8 cellular contexts compared by ENCODE assay signal in the genomic region with DNA sequence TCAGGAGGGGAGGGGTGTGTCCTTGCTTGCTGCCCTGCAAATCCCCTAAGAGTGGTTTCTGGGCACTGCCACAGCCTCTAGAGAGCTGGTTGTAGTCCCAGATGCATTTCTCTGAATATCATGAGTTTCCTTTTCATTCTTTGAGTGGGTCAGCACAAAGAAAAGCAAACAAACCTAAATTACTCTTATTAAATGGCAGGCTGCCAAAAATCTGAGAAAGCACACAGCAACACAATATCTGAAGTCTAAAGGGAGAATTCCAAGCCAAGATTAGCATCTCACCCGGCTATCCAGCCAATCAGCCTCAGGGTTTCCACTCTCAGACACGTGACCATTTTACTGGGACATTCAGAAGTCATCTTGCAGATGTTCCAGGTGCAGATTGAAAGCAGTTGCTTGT.
DNase-seq lines count a peak whose midpoint lies in the region; ATAC-seq lines count a peak whose summit lies in the region.

No MANE protein-coding gene starts in this region.

- no peak overlapping the region for H3K4ac ChIP-seq in mesenchymal stem cell (ENCODE audit: low read depth in 1 of 2, low read length in 2 of 2)

- no peak overlapping the region for H2BK12ac ChIP-seq in mesenchymal stem cell (ENCODE audit: low read length in 2 of 2)

- no peak overlapping the region for H2AK5ac ChIP-seq in mesenchymal stem cell (ENCODE audit: low read length, severe bottlenecking)

- H3K27ac ChIP-seq in mesenchymal stem cell (ENCODE audit: low read length, poor library complexity, severe bottlenecking): peak overlapping the region; percentile 50

- no peak overlapping the region for H3K23ac ChIP-seq in mesenchymal stem cell (ENCODE audit: low read length in 2 of 2)

- H3K18ac ChIP-seq in mesenchymal stem cell (ENCODE audit: low read depth in 1 of 2, low read length in 2 of 2): no peak overlapping the region

- no peak overlapping the region for H4K91ac ChIP-seq in mesenchymal stem cell (ENCODE audit: low read length)

- H3K36me3 Mint-ChIP-seq in activated T-cell treated with anti-CD3 and anti-CD28 coated beads, Interleukin-2, amount 50 U/mL, for 4 hours (ENCODE audit: insufficient read depth): no peaks in the 10 kb centered on the region

- ATAC-seq in activated T-cell treated with anti-CD3 and anti-CD28 coated beads, Interleukin-2, amount 50 U/mL, for 4 hours: no peak
- no peak for ATAC-seq in GM18502 (IDR thresholded peaks at IDR 0.05; ENCODE audit: poor library complexity, unreplicated experiment)

- no peak overlapping the region for H2BK120ac ChIP-seq in mesenchymal stem cell (ENCODE audit: low read depth, low read length)

- H3K9ac ChIP-seq in mesenchymal stem cell (ENCODE audit: low read length): no peak overlapping the region

- peaks cover 3% of the 10 kb centered on the region for H3K4me1 ChIP-seq in mesenchymal stem cell (ENCODE audit: control insufficient read depth, insufficient read depth, low read depth, low read length)

- no peak overlapping the region for H3K14ac ChIP-seq in mesenchymal stem cell (ENCODE audit: low read length in 2 of 2)

- no peak overlapping the region for H2BK15ac ChIP-seq in mesenchymal stem cell (ENCODE audit: low read depth, poor library complexity, severe bottlenecking)

- no peak overlapping the region for H3K4me3 ChIP-seq in mesenchymal stem cell (ENCODE audit: insufficient read depth in 1 of 2, low read depth in 1 of 2, low read length in 2 of 2)

- no peaks in the 10 kb centered on the region for H3K9me3 ChIP-seq in mesenchymal stem cell (ENCODE audit: control insufficient read depth, low read length)

- H3K4me3 Mint-ChIP-seq in activated T-cell treated with anti-CD3 and anti-CD28 coated beads, Interleukin-2, amount 50 U/mL, for 4 hours: no peak overlapping the region

- no peaks in the 10 kb centered on the region for H3K36me3 ChIP-seq in mesenchymal stem cell (ENCODE audit: control insufficient read depth in 1 of 2, insufficient read depth in 2 of 2, low read depth in 1 of 2, low read length in 2 of 2)

- H2AFZ ChIP-seq in mesenchymal stem cell (ENCODE audit: low read depth, low read length): no peak overlapping the region

- no peaks in the 10 kb centered on the region for H3K9me3 Mint-ChIP-seq in activated T-cell treated with anti-CD3 and anti-CD28 coated beads, Interleukin-2, amount 50 U/mL, for 4 hours

- H3K79me1 ChIP-seq in mesenchymal stem cell (replicated peaks; ENCODE audit: low read length, poor library complexity, severe bottlenecking): no peaks in the 10 kb centered on the region

- H3K27me3 Mint-ChIP-seq in activated T-cell treated with anti-CD3 and anti-CD28 coated beads, Interleukin-2, amount 50 U/mL, for 4 hours (ENCODE audit: low read depth): no peaks in the 10 kb centered on the region

- no peaks in the 10 kb centered on the region for H3K27me3 ChIP-seq in mesenchymal stem cell (ENCODE audit: control insufficient read depth in 1 of 2, insufficient read depth in 1 of 2, low read length in 2 of 2)

- H4K8ac ChIP-seq in mesenchymal stem cell (ENCODE audit: low read length): no peak overlapping the region

- H2BK5ac ChIP-seq in mesenchymal stem cell (ENCODE audit: low read depth, low read length, poor library complexity, severe bottlenecking): no peak overlapping the region

- no peaks in the 10 kb centered on the region for H3K4me1 Mint-ChIP-seq in activated T-cell treated with anti-CD3 and anti-CD28 coated beads, Interleukin-2, amount 50 U/mL, for 4 hours (ENCODE audit: low read depth)

- 64% methylated on average over 1 of the region's 2 CpGs for WGBS in mesenchymal stem cell

- DNase-seq in COR-L47 (lab: John Stamatoyannopoulos, UW) (peak; percentile 99), NCI-H1092 (lab: John Stamatoyannopoulos, UW) (peak; percentile 98), T1000 (lab: John Stamatoyannopoulos, UW) (peak; percentile 48), mesenchymal stem cell (peak; percentile 25), epidermal melanocyte (ENCODE audit: insufficient read length, low spot score) (no peak), NCI-H82 treated with DMSO at 0.1 percent for 48 hours (lab: John Stamatoyannopoulos, UW; ENCODE audit: unreplicated experiment) (no peak)
- no peak for DNase-seq in activated T-cell treated with anti-CD3 and anti-CD28 coated beads, Interleukin-2, amount 50 U/mL, for 4 hours

- peak overlapping the region; percentile 46 for H3K4me2 ChIP-seq in mesenchymal stem cell (ENCODE audit: low read length, poor library complexity, severe bottlenecking)

Comparison
In these comparisons a context has a peak if more than half of its experiments do, and no peak if none do; other contexts are left out.
1. DNase-seq: peak in COR-L47 (single experiment), NCI-H1092 (single experiment), T1000 (single experiment) and mesenchymal stem cell (single experiment); none in epidermal melanocyte (single experiment), NCI-H82 treated with DMSO at 0.1 percent for 48 hours (single experiment) and activated T-cell treated with anti-CD3 and anti-CD28 coated beads, Interleukin-2, amount 50 U/mL, for 4 hours (single experiment).